Comparison of ENCODE assay signal across 3 cellular contexts in the genomic region with DNA sequence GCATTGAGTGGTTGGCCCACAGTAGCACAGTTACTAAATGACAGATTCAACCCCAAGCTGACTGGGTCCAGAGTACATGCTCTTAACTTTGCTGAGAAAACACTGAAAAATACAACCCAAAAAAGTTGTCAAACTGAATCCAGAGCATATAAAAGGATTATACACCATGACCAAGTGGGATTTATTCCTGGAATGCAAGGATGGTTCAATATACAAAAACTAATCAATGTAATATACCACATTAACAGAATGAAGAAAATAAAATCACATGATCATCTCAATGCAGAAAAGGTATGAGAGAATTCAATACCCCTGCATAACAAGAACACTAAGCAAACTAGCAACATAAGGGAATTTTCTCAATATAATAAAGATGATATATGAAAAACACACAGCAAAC.
A peak's percentile ranks its signal among the peaks of the same experiment; 100 is the strongest.
TF ChIP-seq lines count a peak whose summit lies in the region.

No MANE protein-coding gene starts in this region.

TF ChIP-seq in liver, 16 proteins besides CTCF, POLR2A, EP300 and RAD21 (continued from another document):
- TF ChIP-seq, protein P1, sequence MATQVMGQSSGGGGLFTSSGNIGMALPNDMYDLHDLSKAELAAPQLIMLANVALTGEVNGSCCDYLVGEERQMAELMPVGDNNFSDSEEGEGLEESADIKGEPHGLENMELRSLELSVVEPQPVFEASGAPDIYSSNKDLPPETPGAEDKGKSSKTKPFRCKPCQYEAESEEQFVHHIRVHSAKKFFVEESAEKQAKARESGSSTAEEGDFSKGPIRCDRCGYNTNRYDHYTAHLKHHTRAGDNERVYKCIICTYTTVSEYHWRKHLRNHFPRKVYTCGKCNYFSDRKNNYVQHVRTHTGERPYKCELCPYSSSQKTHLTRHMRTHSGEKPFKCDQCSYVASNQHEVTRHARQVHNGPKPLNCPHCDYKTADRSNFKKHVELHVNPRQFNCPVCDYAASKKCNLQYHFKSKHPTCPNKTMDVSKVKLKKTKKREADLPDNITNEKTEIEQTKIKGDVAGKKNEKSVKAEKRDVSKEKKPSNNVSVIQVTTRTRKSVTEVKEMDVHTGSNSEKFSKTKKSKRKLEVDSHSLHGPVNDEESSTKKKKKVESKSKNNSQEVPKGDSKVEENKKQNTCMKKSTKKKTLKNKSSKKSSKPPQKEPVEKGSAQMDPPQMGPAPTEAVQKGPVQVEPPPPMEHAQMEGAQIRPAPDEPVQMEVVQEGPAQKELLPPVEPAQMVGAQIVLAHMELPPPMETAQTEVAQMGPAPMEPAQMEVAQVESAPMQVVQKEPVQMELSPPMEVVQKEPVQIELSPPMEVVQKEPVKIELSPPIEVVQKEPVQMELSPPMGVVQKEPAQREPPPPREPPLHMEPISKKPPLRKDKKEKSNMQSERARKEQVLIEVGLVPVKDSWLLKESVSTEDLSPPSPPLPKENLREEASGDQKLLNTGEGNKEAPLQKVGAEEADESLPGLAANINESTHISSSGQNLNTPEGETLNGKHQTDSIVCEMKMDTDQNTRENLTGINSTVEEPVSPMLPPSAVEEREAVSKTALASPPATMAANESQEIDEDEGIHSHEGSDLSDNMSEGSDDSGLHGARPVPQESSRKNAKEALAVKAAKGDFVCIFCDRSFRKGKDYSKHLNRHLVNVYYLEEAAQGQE (IDR thresholded peaks at IDR 0.05): no peak
- TF ChIP-seq SP1 (IDR thresholded peaks at IDR 0.05) (no peak), EGR1 (IDR thresholded peaks at IDR 0.05; ENCODE audit: low read depth in 2 of 2) (no peak), RXRA (IDR thresholded peaks at IDR 0.05) (no peak), HNF4G (IDR thresholded peaks at IDR 0.05) (peak; percentile 8)

TF ChIP-seq in HepG2, 621 proteins besides CTCF, POLR2A, EP300 and RAD21 (continued from another document and continues in another):
- TF ChIP-seq, protein P2, sequence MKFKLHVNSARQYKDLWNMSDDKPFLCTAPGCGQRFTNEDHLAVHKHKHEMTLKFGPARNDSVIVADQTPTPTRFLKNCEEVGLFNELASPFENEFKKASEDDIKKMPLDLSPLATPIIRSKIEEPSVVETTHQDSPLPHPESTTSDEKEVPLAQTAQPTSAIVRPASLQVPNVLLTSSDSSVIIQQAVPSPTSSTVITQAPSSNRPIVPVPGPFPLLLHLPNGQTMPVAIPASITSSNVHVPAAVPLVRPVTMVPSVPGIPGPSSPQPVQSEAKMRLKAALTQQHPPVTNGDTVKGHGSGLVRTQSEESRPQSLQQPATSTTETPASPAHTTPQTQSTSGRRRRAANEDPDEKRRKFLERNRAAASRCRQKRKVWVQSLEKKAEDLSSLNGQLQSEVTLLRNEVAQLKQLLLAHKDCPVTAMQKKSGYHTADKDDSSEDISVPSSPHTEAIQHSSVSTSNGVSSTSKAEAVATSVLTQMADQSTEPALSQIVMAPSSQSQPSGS (CRISPR knock-in tag; IDR thresholded peaks at IDR 0.05): no peak
- no peak for TF ChIP-seq HDAC1 (CRISPR knock-in tag; IDR thresholded peaks at IDR 0.05)
- no peak for TF ChIP-seq ZNF12 (CRISPR knock-in tag; IDR thresholded peaks at IDR 0.05)
- no peak for TF ChIP-seq ZNF616 (CRISPR knock-in tag; IDR thresholded peaks at IDR 0.05; ENCODE audit: low read depth)
- TF ChIP-seq ZNF318 (CRISPR knock-in tag; IDR thresholded peaks at IDR 0.05): no peak
- no peak for TF ChIP-seq ZNF24 (IDR thresholded peaks at IDR 0.05)

TF ChIP-seq in K562, 482 proteins besides CTCF, POLR2A, EP300 and RAD21 (continued from another document):
- TF ChIP-seq, protein P3, sequence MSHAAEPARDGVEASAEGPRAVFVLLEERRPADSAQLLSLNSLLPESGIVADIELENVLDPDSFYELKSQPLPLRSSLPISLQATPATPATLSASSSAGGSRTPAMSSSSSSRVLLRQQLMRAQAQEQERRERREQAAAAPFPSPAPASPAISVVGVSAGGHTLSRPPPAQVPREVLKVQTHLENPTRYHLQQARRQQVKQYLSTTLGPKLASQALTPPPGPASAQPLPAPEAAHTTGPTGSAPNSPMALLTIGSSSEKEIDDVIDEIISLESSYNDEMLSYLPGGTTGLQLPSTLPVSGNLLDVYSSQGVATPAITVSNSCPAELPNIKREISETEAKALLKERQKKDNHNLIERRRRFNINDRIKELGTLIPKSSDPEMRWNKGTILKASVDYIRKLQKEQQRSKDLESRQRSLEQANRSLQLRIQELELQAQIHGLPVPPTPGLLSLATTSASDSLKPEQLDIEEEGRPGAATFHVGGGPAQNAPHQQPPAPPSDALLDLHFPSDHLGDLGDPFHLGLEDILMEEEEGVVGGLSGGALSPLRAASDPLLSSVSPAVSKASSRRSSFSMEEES (CRISPR knock-in tag; IDR thresholded peaks at IDR 0.05): peak; percentile 31; the same call in 1 of the 2 replicates
- TF ChIP-seq TOE1 (IDR thresholded peaks at IDR 0.05; ENCODE audit: borderline replicate concordance): no peak
- no peak for TF ChIP-seq TOE1 (CRISPR knock-in tag; IDR thresholded peaks at IDR 0.05; ENCODE audit: borderline replicate concordance, low read depth)
